In the genomic region with DNA sequence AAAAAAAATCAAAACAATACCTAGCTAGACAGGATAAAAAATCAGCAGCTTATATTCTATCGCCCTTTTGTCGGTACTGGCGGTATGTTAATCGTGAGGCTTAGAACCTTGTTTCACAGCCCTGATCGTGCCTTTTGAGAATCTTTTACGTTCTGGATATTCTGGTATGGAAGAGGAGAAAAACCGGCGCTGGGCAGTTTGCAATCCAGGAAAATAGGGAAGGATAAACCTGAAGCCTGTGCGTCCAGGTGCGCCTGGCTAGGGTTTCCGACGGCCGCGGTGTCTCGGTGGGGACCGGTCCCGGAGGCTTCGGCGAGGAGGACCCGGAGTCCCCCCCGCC, we compare ENCODE assay signal across 8 cellular contexts. TPM values are rescaled to one million over a fixed set of nuclear protein-coding genes. Genes with fewer than 3 reads are reported as not detected.
A peak's percentile ranks its signal among the peaks of the same experiment; 100 is the strongest.
DNase-seq lines count a peak whose midpoint lies in the region; ATAC-seq and TF ChIP-seq lines count a peak whose summit lies in the region.

No MANE protein-coding gene starts in this region.

- no peak overlapping the region for H3K27ac ChIP-seq in BLaER1 treated with 17β-estradiol and CSF1 and Interleukin-3, amounts not matched to agents 10 nM and 100 nM
- H3K27ac ChIP-seq in neuronal stem cell (replicated peaks; ENCODE audit: low read length): no peak overlapping the region

- no peak overlapping the region for H2BK5ac ChIP-seq in neuronal stem cell (ENCODE audit: low read length)

- H3K9me3 ChIP-seq in BLaER1 treated with 17β-estradiol and CSF1 and Interleukin-3, amounts not matched to agents 10 nM and 100 nM (replicated peaks in 1 of 11): peaks cover 4 to 23% (median 12%) of the 10 kb centered on the region in 11 experiments; a peak in 18 of 22 replicates
- H3K9me3 ChIP-seq in neuronal stem cell (replicated peaks in 1 of 2; ENCODE audit: control insufficient read depth in 2 of 2, insufficient read depth in 1 of 2, low read depth in 1 of 2, low read length in 2 of 2): no peaks in the 10 kb centered on the region

- no peak for DNase-seq in LNCaP clone FGC (ENCODE audit: low read depth)
- no peak for DNase-seq in endothelial cell (ENCODE audit: low spot score)
- no peak for DNase-seq in neuronal stem cell (ENCODE audit: low spot score)
- no peak for DNase-seq in NCI-H345 treated with DMSO at 0.1 percent for 48 hours (lab: John Stamatoyannopoulos, UW; ENCODE audit: unreplicated experiment)
- DNase-seq in middle frontal gyrus (ENCODE audit: extremely low spot score, low spot score): no peak
- DNase-seq in hypothalamus (lab: John Stamatoyannopoulos, UW): no peak

- H3K36me3 Mint-ChIP-seq in endothelial cell (ENCODE audit: low read depth, unreplicated experiment): no peaks in the 10 kb centered on the region

- H3K18ac ChIP-seq in neuronal stem cell (ENCODE audit: low read length): peak overlapping the region; percentile 65

- H3K9ac ChIP-seq in BLaER1 treated with 17β-estradiol and CSF1 and Interleukin-3, amounts not matched to agents 10 nM and 100 nM: no peak overlapping the region
- H3K9ac ChIP-seq in neuronal stem cell (ENCODE audit: low read depth, low read length, poor library complexity): no peak overlapping the region

- H4K91ac ChIP-seq in neuronal stem cell (ENCODE audit: low read depth, low read length, poor library complexity): no peak overlapping the region

- peak overlapping the region; percentile 97 for H2AFZ ChIP-seq in neuronal stem cell (ENCODE audit: low read length)

- H3K9me3 Mint-ChIP-seq in endothelial cell (ENCODE audit: unreplicated experiment): no peaks in the 10 kb centered on the region

- no peaks in the 10 kb centered on the region; a peak in 2 of 22 replicates for H4K20me1 ChIP-seq in BLaER1 treated with 17β-estradiol and CSF1 and Interleukin-3, amounts not matched to agents 10 nM and 100 nM

- H4K8ac ChIP-seq in neuronal stem cell (ENCODE audit: low read depth, low read length): no peak overlapping the region

- H3K4me3 Mint-ChIP-seq in endothelial cell (ENCODE audit: unreplicated experiment): peak overlapping the region; percentile 87

- TF ChIP-seq CTCF in LNCaP clone FGC (IDR thresholded peaks at IDR 0.05; ENCODE audit: control insufficient read depth, extremely low read depth, insufficient read depth): no peak
- no peak for TF ChIP-seq CTCF in endothelial cell (IDR thresholded peaks at IDR 0.05; ENCODE audit: unreplicated experiment)

- H3K23ac ChIP-seq in neuronal stem cell (ENCODE audit: low read depth, low read length, poor library complexity): peak overlapping the region; percentile 62

- no peak overlapping the region for H3K27ac Mint-ChIP-seq in endothelial cell (ENCODE audit: unreplicated experiment)

- peaks cover 4 to 9% (median 8%) of the 10 kb centered on the region in 10 experiments; a peak in 13 of 20 replicates for H3K4me1 ChIP-seq in BLaER1 treated with 17β-estradiol and CSF1 and Interleukin-3, amounts not matched to agents 10 nM and 100 nM
- peaks cover 2 to 3% of the 10 kb centered on the region in 2 donors for H3K4me1 ChIP-seq in neuronal stem cell (ENCODE audit: control insufficient read depth in 2 of 2, insufficient read depth in 1 of 2, low read depth in 1 of 2, low read length in 2 of 2)

- peak overlapping the region; percentile 60 for H3K14ac ChIP-seq in neuronal stem cell (ENCODE audit: low read length)

- peaks cover 44 to 81% (median 69%) of the 10 kb centered on the region in 11 experiments for H3K27me3 ChIP-seq in BLaER1 treated with 17β-estradiol and CSF1 and Interleukin-3, amounts not matched to agents 10 nM and 100 nM
- H3K27me3 ChIP-seq in neuronal stem cell (ENCODE audit: control insufficient read depth in 3 of 3, insufficient read depth in 3 of 3, low read depth in 1 of 3, low read length in 3 of 3): peaks cover 15 to 81% (median 50%) of the 10 kb centered on the region in 3 experiments

- H2BK120ac ChIP-seq in neuronal stem cell (ENCODE audit: low read depth, low read length): no peak overlapping the region

- peaks cover 11% of the 10 kb centered on the region for H3K27me3 Mint-ChIP-seq in endothelial cell (ENCODE audit: unreplicated experiment)

- H3K4ac ChIP-seq in neuronal stem cell (ENCODE audit: low read length): no peak overlapping the region

- H3K79me1 ChIP-seq in neuronal stem cell (ENCODE audit: low read depth, low read length): no peaks in the 10 kb centered on the region

- peaks cover 2% of the 10 kb centered on the region for H3K4me1 Mint-ChIP-seq in endothelial cell (ENCODE audit: unreplicated experiment)

- H2BK15ac ChIP-seq in neuronal stem cell (ENCODE audit: low read length): no peak overlapping the region

- ATAC-seq in GM18519 (IDR thresholded peaks at IDR 0.05; ENCODE audit: low FRiP score, unreplicated experiment): no peak

- H2BK12ac ChIP-seq in neuronal stem cell (ENCODE audit: low read length): no peak overlapping the region

- H2AK5ac ChIP-seq in neuronal stem cell (ENCODE audit: low read depth, low read length): no peak overlapping the region

- H3K4me3 ChIP-seq in BLaER1 treated with 17β-estradiol and CSF1 and Interleukin-3, amounts not matched to agents 10 nM and 100 nM: peak overlapping the region; percentile 44 to 66 (median 50); a peak in 18 of 20 replicates
- H3K4me3 ChIP-seq in LNCaP clone FGC (ENCODE audit: low read depth, low read length) (peak overlapping the region; percentile 30; the same call in 1 of the 2 replicates), neuronal stem cell (ENCODE audit: low read length in 2 of 2) (peak overlapping the region; percentile 38 to 79)

- H3K4me2 ChIP-seq in BLaER1 treated with 17β-estradiol and CSF1 and Interleukin-3, amounts not matched to agents 10 nM and 100 nM: peak overlapping the region; percentile 58 to 82 (median 69)
- peak overlapping the region; percentile 85 for H3K4me2 ChIP-seq in neuronal stem cell (ENCODE audit: insufficient read depth, low read length, poor library complexity, severe bottlenecking)

- H3K36me3 ChIP-seq in BLaER1 treated with 17β-estradiol and CSF1 and Interleukin-3, amounts not matched to agents 10 nM and 100 nM: no peaks in the 10 kb centered on the region
- H3K36me3 ChIP-seq in neuronal stem cell (replicated peaks in 1 of 2; ENCODE audit: control insufficient read depth in 2 of 2, insufficient read depth in 2 of 2, low read length in 2 of 2): no peaks in the 10 kb centered on the region

- no CpG with 5 or more reads among the region's 21 CpGs for WGBS in neuronal stem cell (ENCODE audit: extremely low coverage in 2 of 2, insufficient read length in 2 of 2, insufficient replicate concordance in 1 of 2), 2 donors

RNA-seq across cellular contexts. Expression of a gene that starts 0.3 kb away (rescaled TPM):
- not detected for total RNA-seq in endothelial cell (ENCODE audit: unreplicated experiment)
- not detected for polyA plus RNA-seq in neuronal stem cell (2013, experiment 1 of 2)
- polyA plus RNA-seq in neuronal stem cell (2013, experiment 2 of 2): not detected

RNA-seq across cellular contexts. Expression of a gene that starts 17.6 kb away (rescaled TPM):
- 3.2 TPM for total RNA-seq in endothelial cell (ENCODE audit: unreplicated experiment)
- 11.1 TPM for polyA plus RNA-seq in neuronal stem cell (2013, experiment 1 of 2)
- polyA plus RNA-seq in neuronal stem cell (2013, experiment 2 of 2): 10.8 TPM

RNA-seq across cellular contexts. Expression of a gene that starts 27.8 kb away (rescaled TPM):
- 7.8 TPM for total RNA-seq in endothelial cell (ENCODE audit: unreplicated experiment)
- polyA plus RNA-seq in neuronal stem cell (2013, experiment 1 of 2): 2.8 TPM
- polyA plus RNA-seq in neuronal stem cell (2013, experiment 2 of 2): 2.6 TPM

RNA-seq across cellular contexts. Expression of a gene that starts 39.8 kb away (rescaled TPM):
- total RNA-seq in endothelial cell (ENCODE audit: unreplicated experiment): 84.9 TPM
- polyA plus RNA-seq in neuronal stem cell (2013, experiment 1 of 2): 55.7 TPM
- 55.9 TPM for polyA plus RNA-seq in neuronal stem cell (2013, experiment 2 of 2)

RNA-seq across cellular contexts. Expression of a gene that starts 43.5 kb away (rescaled TPM):
- total RNA-seq in endothelial cell (ENCODE audit: unreplicated experiment): 1.2 TPM
- polyA plus RNA-seq in neuronal stem cell (2013, experiment 1 of 2): 4.8 TPM
- polyA plus RNA-seq in neuronal stem cell (2013, experiment 2 of 2): 4.9 TPM
